ENCODE assay signal across 9 cellular contexts in the genomic region with DNA sequence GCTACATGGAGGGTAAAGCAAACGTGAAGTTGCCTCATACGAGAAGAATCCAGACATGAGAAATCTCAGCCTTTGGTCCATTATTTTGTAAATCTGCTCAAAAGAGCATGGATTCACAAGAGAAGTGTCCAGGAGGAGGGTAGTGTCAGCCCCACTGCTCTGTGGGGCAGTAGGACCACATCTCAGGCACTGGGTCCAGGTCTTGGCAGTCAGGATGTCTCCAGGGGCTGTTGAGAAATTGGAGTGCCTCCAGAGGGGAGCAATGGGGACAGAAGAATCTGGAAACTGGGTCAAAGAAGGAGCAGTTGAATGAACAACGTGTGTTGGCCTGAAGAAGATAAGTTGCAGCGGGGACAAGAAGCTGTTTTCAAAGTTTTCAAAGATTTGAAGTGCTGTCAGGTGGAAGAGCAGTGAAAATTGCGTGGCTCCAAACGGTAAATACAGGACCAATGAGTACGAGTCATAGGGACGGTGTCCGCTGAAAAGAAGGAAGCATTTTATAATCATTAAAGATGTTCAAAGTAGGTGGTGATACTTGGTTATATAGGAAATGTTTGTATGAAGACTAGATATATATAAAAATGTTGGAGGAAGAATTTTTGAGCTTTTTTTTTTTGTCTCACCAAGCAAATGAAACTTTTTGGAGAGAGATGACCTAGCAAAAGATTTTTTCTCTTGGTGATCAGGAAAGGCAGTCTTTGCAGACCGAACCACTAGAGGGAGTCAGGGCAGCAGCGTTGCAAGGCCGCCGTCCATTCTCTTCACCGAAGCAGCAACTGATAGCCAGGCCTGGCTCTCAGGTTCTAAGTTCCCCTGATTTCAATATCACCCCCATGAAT. TPM values are rescaled to one million over a fixed set of nuclear protein-coding genes. Genes with fewer than 3 reads are reported as not detected.
DNase-seq lines count a peak whose midpoint lies in the region; ATAC-seq and TF ChIP-seq lines count a peak whose summit lies in the region.
"Had no signal": no experiment of that assay in that cellular context is flagged by ENCODE, and none has a peak within 500 bp of the region (broad histone marks: within the 10 kb centered on the region; RNA-seq: fewer than 3 reads in every experiment).

No MANE protein-coding gene starts in this region.

- H3K4me1 ChIP-seq in NT2/D1 (ENCODE audit: insufficient read depth, insufficient read length), result no peaks in the 10 kb centered on the region

- H3K4me1 Mint-ChIP-seq in stimulated activated effector memory CD8-positive, alpha-beta T cell treated with anti-CD3 and anti-CD28 coated beads, Interleukin-12 subunit alpha, Interleukin-12 subunit beta, amount 100 ng/mL, for 72 hours, result no peaks in the 10 kb centered on the region

- no peaks in the 10 kb centered on the region for H3K36me3 ChIP-seq in NT2/D1 (ENCODE audit: insufficient read depth, insufficient read length, low read length)

- peak; percentile 93 for TF ChIP-seq CTCF in epithelial cell of esophagus (IDR thresholded peaks at IDR 0.05; ENCODE audit: insufficient read depth, low read depth, low read length, missing control alignments)

- DNase-seq in D341Med (ENCODE audit: low spot score) (peak; percentile 74), NT2/D1 (ENCODE audit: low read depth, low spot score) (peak; percentile 57), epithelial cell of esophagus (ENCODE audit: low read depth) (peak; percentile 80), myocyte (ENCODE audit: low read depth) (peak; percentile 73)
- peak; percentile 12 for DNase-seq in activated CD8-positive, alpha-beta memory T cell treated with anti-CD3 and anti-CD28 coated beads, Interleukin-2, amount 50 U/mL, for 24 hours (ENCODE audit: extremely low read depth)
- peak; percentile 7 to 61 for DNase-seq in stimulated activated effector memory CD8-positive, alpha-beta T cell treated with anti-CD3 and anti-CD28 coated beads, Interleukin-12 subunit alpha, Interleukin-12 subunit beta, amount 100 ng/mL, for 72 hours (ENCODE audit: low spot score in 2 of 2)

- no peak overlapping the region for H3K27ac Mint-ChIP-seq in stimulated activated effector memory CD8-positive, alpha-beta T cell treated with anti-CD3 and anti-CD28 coated beads, Interleukin-12 subunit alpha, Interleukin-12 subunit beta, amount 100 ng/mL, for 72 hours
- H3K27ac Mint-ChIP-seq: T-helper 1 cell treated with Interleukin-12 subunit alpha and Interleukin-12 subunit beta and Interleukin-4 antibody, amounts not matched to agents 30 μg/mL and 1 μg/mL, for 36 hours had no signal

- no peaks in the 10 kb centered on the region for H3K27me3 ChIP-seq in NT2/D1 (ENCODE audit: insufficient read depth, insufficient read length)

- no peaks in the 10 kb centered on the region for H3K9me3 Mint-ChIP-seq in stimulated activated effector memory CD8-positive, alpha-beta T cell treated with anti-CD3 and anti-CD28 coated beads, Interleukin-12 subunit alpha, Interleukin-12 subunit beta, amount 100 ng/mL, for 72 hours
- H3K9me3 Mint-ChIP-seq: T-helper 1 cell treated with Interleukin-12 subunit alpha and Interleukin-12 subunit beta and Interleukin-4 antibody, amounts not matched to agents 30 μg/mL and 1 μg/mL, for 36 hours had no signal

- H3K36me3 Mint-ChIP-seq in stimulated activated effector memory CD8-positive, alpha-beta T cell treated with anti-CD3 and anti-CD28 coated beads, Interleukin-12 subunit alpha, Interleukin-12 subunit beta, amount 100 ng/mL, for 72 hours, result no peaks in the 10 kb centered on the region

- H3K9me3 ChIP-seq in NT2/D1 (ENCODE audit: insufficient read depth, low read length), result no peaks in the 10 kb centered on the region

- H3K4me3 ChIP-seq in NT2/D1 (ENCODE audit: insufficient read length, low read depth), result no peak overlapping the region
- H3K4me3 ChIP-seq in epithelial cell of esophagus (ENCODE audit: low read length), result no peak overlapping the region

- ATAC-seq in HG02642 (IDR thresholded peaks at IDR 0.05; ENCODE audit: poor library complexity, unreplicated experiment) (peak; percentile 69), GM19467 (IDR thresholded peaks at IDR 0.05; ENCODE audit: unreplicated experiment) (no peak)
- ATAC-seq in stimulated activated effector memory CD8-positive, alpha-beta T cell treated with anti-CD3 and anti-CD28 coated beads, Interleukin-12 subunit alpha, Interleukin-12 subunit beta, amount 100 ng/mL, for 72 hours, result no peak

- no peak overlapping the region for H3K4me3 Mint-ChIP-seq in stimulated activated effector memory CD8-positive, alpha-beta T cell treated with anti-CD3 and anti-CD28 coated beads, Interleukin-12 subunit alpha, Interleukin-12 subunit beta, amount 100 ng/mL, for 72 hours
- H3K4me3 Mint-ChIP-seq: T-helper 1 cell treated with Interleukin-12 subunit alpha and Interleukin-12 subunit beta and Interleukin-4 antibody, amounts not matched to agents 30 μg/mL and 1 μg/mL, for 36 hours had no signal

- no peak overlapping the region for H3K9ac ChIP-seq in NT2/D1 (ENCODE audit: insufficient read length, low read depth)

RNA-seq across cellular contexts. Expression of a gene that starts 57.1 kb away (rescaled TPM):
- total RNA-seq in myocyte, result 0.53 and 0.68 TPM in 2 replicates
- polyA plus RNA-seq in myocyte (2012), result 3.6 TPM

Comparison
In these comparisons a context has a peak if more than half of its experiments do, and no peak if none do; other contexts are left out.
1. DNase-seq: peak in every context shown above with its lines; median percentile 80 in epithelial cell of esophagus; 74 in D341Med; 73 in myocyte; 57 in NT2/D1; 34 in stimulated activated effector memory CD8-positive, alpha-beta T cell treated with anti-CD3 and anti-CD28 coated beads, Interleukin-12 subunit alpha, Interleukin-12 subunit beta, amount 100 ng/mL, for 72 hours; 12 in activated CD8-positive, alpha-beta memory T cell treated with anti-CD3 and anti-CD28 coated beads, Interleukin-2, amount 50 U/mL, for 24 hours.